In the genomic region with DNA sequence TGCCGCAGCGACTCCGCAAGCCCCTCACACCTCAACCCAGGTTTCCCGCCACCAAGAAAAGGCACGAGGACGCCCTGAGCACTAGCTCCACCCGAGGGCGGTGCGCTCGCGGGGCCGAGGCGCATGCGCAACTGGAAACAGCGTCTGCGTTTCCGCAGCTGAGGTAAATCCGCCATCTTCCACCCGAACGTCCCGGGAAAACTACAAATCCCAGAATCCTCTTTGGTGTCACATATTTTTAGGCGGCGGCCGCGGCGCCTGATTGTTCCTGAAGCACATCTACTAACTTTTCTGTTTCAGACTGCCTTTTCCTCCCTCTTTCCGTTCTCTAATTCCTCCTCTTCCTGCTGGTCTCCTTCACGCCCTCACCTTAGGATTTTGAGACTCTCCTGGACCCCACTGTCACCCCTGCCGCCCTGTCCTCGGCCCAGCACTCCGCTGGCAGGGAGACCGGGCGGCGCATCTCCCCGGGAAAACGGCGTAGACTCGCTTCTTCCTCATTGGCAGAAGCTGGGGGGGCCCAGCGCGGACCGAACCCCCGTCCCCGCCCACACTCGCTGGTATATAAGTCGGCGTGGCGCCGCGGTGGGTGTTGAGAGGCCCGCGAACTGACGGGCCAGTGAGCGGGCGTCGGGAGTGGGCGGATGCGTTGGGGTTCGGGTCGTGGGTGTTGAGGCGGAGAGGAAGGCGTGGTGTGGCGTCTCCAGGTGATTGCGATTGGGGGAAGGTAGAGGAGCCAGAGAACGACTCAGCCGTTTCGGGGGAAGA, we compare ENCODE assay signal across 1 cellular context.
A peak's percentile ranks its signal among the peaks of the same experiment; 100 is the strongest.
TF ChIP-seq lines count a peak whose summit lies in the region.

A gene with protein sequence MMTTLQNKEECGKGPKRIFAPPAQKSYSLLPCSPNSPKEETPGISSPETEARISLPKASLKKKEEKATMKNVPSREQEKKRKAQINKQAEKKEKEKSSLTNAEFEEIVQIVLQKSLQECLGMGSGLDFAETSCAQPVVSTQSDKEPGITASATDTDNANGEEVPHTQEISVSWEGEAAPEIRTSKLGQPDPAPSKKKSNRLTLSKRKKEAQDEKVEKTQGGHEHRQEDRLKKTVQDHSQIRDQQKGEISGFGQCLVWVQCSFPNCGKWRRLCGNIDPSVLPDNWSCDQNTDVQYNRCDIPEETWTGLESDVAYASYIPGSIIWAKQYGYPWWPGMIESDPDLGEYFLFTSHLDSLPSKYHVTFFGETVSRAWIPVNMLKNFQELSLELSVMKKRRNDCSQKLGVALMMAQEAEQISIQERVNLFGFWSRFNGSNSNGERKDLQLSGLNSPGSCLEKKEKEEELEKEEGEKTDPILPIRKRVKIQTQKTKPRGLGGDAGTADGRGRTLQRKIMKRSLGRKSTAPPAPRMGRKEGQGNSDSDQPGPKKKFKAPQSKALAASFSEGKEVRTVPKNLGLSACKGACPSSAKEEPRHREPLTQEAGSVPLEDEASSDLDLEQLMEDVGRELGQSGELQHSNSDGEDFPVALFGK (minus strand): TSS at position 505 of the 768 bp plus-strand sequence. CDS start 8,054 bp downstream, outside the sequence.

TF ChIP-seq in HepG2, 621 proteins besides CTCF, POLR2A, EP300 and RAD21 (continued from another document and continues in another):
- TF ChIP-seq, protein P1, sequence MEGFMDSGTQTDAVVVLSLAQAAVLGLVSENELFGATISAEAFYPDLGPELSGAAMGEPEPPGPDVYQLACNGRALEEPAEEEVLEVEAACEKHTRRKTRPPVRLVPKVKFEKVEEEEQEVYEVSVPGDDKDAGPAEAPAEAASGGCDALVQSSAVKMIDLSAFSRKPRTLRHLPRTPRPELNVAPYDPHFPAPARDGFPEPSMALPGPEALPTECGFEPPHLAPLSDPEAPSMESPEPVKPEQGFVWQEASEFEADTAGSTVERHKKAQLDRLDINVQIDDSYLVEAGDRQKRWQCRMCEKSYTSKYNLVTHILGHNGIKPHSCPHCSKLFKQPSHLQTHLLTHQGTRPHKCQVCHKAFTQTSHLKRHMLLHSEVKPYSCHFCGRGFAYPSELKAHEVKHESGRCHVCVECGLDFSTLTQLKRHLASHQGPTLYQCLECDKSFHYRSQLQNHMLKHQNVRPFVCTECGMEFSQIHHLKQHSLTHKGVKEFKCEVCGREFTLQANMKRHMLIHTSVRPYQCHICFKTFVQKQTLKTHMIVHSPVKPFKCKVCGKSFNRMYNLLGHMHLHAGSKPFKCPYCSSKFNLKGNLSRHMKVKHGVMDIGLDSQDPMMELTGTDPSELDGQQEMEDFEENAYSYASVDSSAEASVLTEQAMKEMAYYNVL (CRISPR knock-in tag; IDR thresholded peaks at IDR 0.05; ENCODE audit: borderline replicate concordance) = peak; percentile 25; the same call in 1 of the 2 replicates
- TF ChIP-seq, protein P2, sequence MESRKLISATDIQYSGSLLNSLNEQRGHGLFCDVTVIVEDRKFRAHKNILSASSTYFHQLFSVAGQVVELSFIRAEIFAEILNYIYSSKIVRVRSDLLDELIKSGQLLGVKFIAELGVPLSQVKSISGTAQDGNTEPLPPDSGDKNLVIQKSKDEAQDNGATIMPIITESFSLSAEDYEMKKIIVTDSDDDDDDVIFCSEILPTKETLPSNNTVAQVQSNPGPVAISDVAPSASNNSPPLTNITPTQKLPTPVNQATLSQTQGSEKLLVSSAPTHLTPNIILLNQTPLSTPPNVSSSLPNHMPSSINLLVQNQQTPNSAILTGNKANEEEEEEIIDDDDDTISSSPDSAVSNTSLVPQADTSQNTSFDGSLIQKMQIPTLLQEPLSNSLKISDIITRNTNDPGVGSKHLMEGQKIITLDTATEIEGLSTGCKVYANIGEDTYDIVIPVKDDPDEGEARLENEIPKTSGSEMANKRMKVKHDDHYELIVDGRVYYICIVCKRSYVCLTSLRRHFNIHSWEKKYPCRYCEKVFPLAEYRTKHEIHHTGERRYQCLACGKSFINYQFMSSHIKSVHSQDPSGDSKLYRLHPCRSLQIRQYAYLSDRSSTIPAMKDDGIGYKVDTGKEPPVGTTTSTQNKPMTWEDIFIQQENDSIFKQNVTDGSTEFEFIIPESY (CRISPR knock-in tag; IDR thresholded peaks at IDR 0.05) = peak; percentile 98
- TF ChIP-seq ZZZ3 (CRISPR knock-in tag; IDR thresholded peaks at IDR 0.05; ENCODE audit: borderline replicate concordance) = no peak
- no peak for TF ChIP-seq ZBTB1 (CRISPR knock-in tag; IDR thresholded peaks at IDR 0.05; ENCODE audit: borderline replicate concordance)
- no peak for TF ChIP-seq HMGA1 (CRISPR knock-in tag; conservative IDR thresholded peaks at IDR 0.05)
- TF ChIP-seq ZNF431 (CRISPR knock-in tag; IDR thresholded peaks at IDR 0.05; ENCODE audit: borderline replicate concordance, low read depth) = peak; percentile 72; the same call in 1 of the 2 replicates
- TF ChIP-seq, protein P3, sequence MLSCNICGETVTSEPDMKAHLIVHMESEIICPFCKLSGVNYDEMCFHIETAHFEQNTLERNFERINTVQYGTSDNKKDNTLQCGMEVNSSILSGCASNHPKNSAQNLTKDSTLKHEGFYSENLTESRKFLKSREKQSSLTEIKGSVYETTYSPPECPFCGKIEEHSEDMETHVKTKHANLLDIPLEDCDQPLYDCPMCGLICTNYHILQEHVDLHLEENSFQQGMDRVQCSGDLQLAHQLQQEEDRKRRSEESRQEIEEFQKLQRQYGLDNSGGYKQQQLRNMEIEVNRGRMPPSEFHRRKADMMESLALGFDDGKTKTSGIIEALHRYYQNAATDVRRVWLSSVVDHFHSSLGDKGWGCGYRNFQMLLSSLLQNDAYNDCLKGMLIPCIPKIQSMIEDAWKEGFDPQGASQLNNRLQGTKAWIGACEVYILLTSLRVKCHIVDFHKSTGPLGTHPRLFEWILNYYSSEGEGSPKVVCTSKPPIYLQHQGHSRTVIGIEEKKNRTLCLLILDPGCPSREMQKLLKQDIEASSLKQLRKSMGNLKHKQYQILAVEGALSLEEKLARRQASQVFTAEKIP (CRISPR knock-in tag; IDR thresholded peaks at IDR 0.05; ENCODE audit: borderline replicate concordance) = no peak
- peak; percentile 90; the same call in 1 of the 2 replicates for TF ChIP-seq ZNF253 (CRISPR knock-in tag; IDR thresholded peaks at IDR 0.05; ENCODE audit: borderline replicate concordance)
- peak; percentile 16; the same call in 1 of the 2 replicates for TF ChIP-seq ZNF777 (CRISPR knock-in tag; IDR thresholded peaks at IDR 0.05)
- no peak for TF ChIP-seq SNRNP70 (IDR thresholded peaks at IDR 0.05; ENCODE audit: low read depth, low read length)
- TF ChIP-seq ZBTB8A (CRISPR knock-in tag; IDR thresholded peaks at IDR 0.05; ENCODE audit: borderline replicate concordance, low read depth) = no peak; the same call in 1 of the 2 replicates
- TF ChIP-seq ZFP36L2 (CRISPR knock-in tag; IDR thresholded peaks at IDR 0.05) = peak; percentile 37; the same call in 1 of the 2 replicates
- no peak for TF ChIP-seq THYN1 (CRISPR knock-in tag; IDR thresholded peaks at IDR 0.05; ENCODE audit: borderline replicate concordance, low read depth)
- TF ChIP-seq MIXL1 (CRISPR knock-in tag; IDR thresholded peaks at IDR 0.05) = 0 out of 2 replicates have a peak, but pooled peaks have one; percentile 34
- TF ChIP-seq ZNF672 (CRISPR knock-in tag; IDR thresholded peaks at IDR 0.05) = no peak
- no peak for TF ChIP-seq ZNF354B (CRISPR knock-in tag; IDR thresholded peaks at IDR 0.05)
- no peak for TF ChIP-seq SMAD1 (CRISPR knock-in tag; IDR thresholded peaks at IDR 0.05; ENCODE audit: borderline replicate concordance, low read depth)
- TF ChIP-seq, protein P4, sequence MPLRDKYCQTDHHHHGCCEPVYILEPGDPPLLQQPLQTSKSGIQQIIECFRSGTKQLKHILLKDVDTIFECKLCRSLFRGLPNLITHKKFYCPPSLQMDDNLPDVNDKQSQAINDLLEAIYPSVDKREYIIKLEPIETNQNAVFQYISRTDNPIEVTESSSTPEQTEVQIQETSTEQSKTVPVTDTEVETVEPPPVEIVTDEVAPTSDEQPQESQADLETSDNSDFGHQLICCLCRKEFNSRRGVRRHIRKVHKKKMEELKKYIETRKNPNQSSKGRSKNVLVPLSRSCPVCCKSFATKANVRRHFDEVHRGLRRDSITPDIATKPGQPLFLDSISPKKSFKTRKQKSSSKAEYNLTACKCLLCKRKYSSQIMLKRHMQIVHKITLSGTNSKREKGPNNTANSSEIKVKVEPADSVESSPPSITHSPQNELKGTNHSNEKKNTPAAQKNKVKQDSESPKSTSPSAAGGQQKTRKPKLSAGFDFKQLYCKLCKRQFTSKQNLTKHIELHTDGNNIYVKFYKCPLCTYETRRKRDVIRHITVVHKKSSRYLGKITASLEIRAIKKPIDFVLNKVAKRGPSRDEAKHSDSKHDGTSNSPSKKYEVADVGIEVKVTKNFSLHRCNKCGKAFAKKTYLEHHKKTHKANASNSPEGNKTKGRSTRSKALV (CRISPR knock-in tag; IDR thresholded peaks at IDR 0.05) = no peak
- TF ChIP-seq MYNN (CRISPR knock-in tag; IDR thresholded peaks at IDR 0.05; ENCODE audit: low read depth) = peak; percentile 60; the same call in 1 of the 2 replicates
- peak; percentile 83 for TF ChIP-seq PHF8 (CRISPR knock-in tag; IDR thresholded peaks at IDR 0.05)
- no peak; the same call in 1 of the 2 replicates for TF ChIP-seq ARHGAP35 (CRISPR knock-in tag; IDR thresholded peaks at IDR 0.05; ENCODE audit: borderline replicate concordance)
- no peak for TF ChIP-seq ZNF841 (CRISPR knock-in tag; IDR thresholded peaks at IDR 0.05; ENCODE audit: borderline replicate concordance)
- peak; percentile 85; the same call in 1 of the 2 replicates for TF ChIP-seq ZNF556 (CRISPR knock-in tag; IDR thresholded peaks at IDR 0.05; ENCODE audit: borderline replicate concordance)
- 0 out of 2 replicates have a peak, but pooled peaks have one; percentile 51 for TF ChIP-seq ZNF552 (CRISPR knock-in tag; IDR thresholded peaks at IDR 0.05; ENCODE audit: borderline replicate concordance)
- TF ChIP-seq MAZ (IDR thresholded peaks at IDR 0.05; ENCODE audit: borderline replicate concordance, low read depth, low read length) = peak; percentile 59
- peak; percentile 25; the same call in 1 of the 2 replicates for TF ChIP-seq MAZ (CRISPR knock-in tag; IDR thresholded peaks at IDR 0.05; ENCODE audit: low read depth)
- TF ChIP-seq KDM5A (IDR thresholded peaks at IDR 0.05; ENCODE audit: borderline replicate concordance, low read length) = peak; percentile 67; the same call in 1 of the 2 replicates
- TF ChIP-seq, protein P5, sequence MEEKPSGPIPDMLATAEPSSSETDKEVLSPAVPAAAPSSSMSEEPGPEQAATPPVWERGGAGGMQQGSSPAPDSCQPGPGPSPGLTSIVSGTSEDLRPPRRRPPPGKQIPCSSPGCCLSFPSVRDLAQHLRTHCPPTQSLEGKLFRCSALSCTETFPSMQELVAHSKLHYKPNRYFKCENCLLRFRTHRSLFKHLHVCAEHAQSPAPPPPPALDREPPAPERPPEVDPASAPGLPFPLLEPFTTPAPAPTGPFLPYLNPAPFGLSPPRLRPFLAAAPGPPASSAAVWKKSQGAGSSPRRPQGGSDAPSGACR (CRISPR knock-in tag; IDR thresholded peaks at IDR 0.05) = peak; percentile 16; the same call in 1 of the 2 replicates
- no peak for TF ChIP-seq MBD4 (IDR thresholded peaks at IDR 0.05; ENCODE audit: borderline replicate concordance, low read length)
- no peak for TF ChIP-seq MAFK (conservative IDR thresholded peaks at IDR 0.05 in 1 of 2, IDR thresholded peaks at IDR 0.05 in 1 of 2; ENCODE audit: low read length in 2 of 2)
- no peak for TF ChIP-seq ZMYM2 (CRISPR knock-in tag; IDR thresholded peaks at IDR 0.05)
- no peak for TF ChIP-seq FIP1L1 (IDR thresholded peaks at IDR 0.05; ENCODE audit: borderline replicate concordance, insufficient read depth, low read depth, low read length)
- TF ChIP-seq, protein P6, sequence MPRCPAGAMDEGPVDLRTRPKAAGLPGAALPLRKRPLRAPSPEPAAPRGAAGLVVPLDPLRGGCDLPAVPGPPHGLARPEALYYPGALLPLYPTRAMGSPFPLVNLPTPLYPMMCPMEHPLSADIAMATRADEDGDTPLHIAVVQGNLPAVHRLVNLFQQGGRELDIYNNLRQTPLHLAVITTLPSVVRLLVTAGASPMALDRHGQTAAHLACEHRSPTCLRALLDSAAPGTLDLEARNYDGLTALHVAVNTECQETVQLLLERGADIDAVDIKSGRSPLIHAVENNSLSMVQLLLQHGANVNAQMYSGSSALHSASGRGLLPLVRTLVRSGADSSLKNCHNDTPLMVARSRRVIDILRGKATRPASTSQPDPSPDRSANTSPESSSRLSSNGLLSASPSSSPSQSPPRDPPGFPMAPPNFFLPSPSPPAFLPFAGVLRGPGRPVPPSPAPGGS (CRISPR knock-in tag; IDR thresholded peaks at IDR 0.05) = no peak
- TF ChIP-seq, protein P7, sequence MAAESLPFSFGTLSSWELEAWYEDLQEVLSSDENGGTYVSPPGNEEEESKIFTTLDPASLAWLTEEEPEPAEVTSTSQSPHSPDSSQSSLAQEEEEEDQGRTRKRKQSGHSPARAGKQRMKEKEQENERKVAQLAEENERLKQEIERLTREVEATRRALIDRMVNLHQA (CRISPR knock-in tag; IDR thresholded peaks at IDR 0.05) = no peak
- TF ChIP-seq ZNF12 (CRISPR knock-in tag; IDR thresholded peaks at IDR 0.05) = 0 out of 2 replicates have a peak, but pooled peaks have one; percentile 40
- peak; percentile 48; the same call in 1 of the 2 replicates for TF ChIP-seq PRMT3 (CRISPR knock-in tag; IDR thresholded peaks at IDR 0.05; ENCODE audit: borderline replicate concordance, low read depth)
- no peak for TF ChIP-seq SRSF9 (IDR thresholded peaks at IDR 0.05; ENCODE audit: borderline replicate concordance, insufficient read depth, low read depth, low read length, poor library complexity, severe bottlenecking)
